Comparison of ENCODE assay signal across 9 cellular contexts in genomic region chr7:140640727-140641531, GRCh38. TPM values are rescaled to one million over a fixed set of nuclear protein-coding genes. Genes with fewer than 3 reads are reported as not detected.
DNase-seq lines count a peak whose midpoint lies in the region; ATAC-seq and TF ChIP-seq lines count a peak whose summit lies in the region.
"Had no signal": no experiment of that assay in that cellular context is flagged by ENCODE, and none has a peak within 500 bp of the region (broad histone marks: within the 10 kb centered on the region; RNA-seq: fewer than 3 reads in every experiment).

DENND2A (minus strand) TSS chr7:140640813; CDS start chr7:140602397, 38,416 bp downstream.

- no peak for TF ChIP-seq CTCF in body of pancreas (IDR thresholded peaks at IDR 0.05)
- no peak for TF ChIP-seq CTCF in psoas muscle (IDR thresholded peaks at IDR 0.05)

- intact Hi-C loops in body of pancreas (cut with DNase I) (no loop called here), psoas muscle (cut with DNase I) (no loop called here)

- 28 to 48% methylated on average over 23 to 40 of the region's 79 CpGs for WGBS in body of pancreas, 2 donors
- no CpG with 5 or more reads among the region's 79 CpGs for WGBS in iPS DF 6.9 (ENCODE audit: insufficient coverage, insufficient read length)
- whole genome bisulfite sequencing in psoas muscle, 3 donors = 5 to 15% (median 12%) methylated on average over 48 to 79 of the region's 79 CpGs

- H3K9me3 ChIP-seq in body of pancreas (no peaks in the 10 kb centered on the region), iPS DF 6.9 (ENCODE audit: control insufficient read depth, insufficient read depth, low read length) (no peaks in the 10 kb centered on the region), psoas muscle (no peaks in the 10 kb centered on the region)

- peak within 1 kb of the TSS in 2 of 4 donors; percentile 18 to 54 for H3K27ac ChIP-seq in body of pancreas
- no peak within 1 kb of the TSS for H3K27ac ChIP-seq in iPS DF 6.9 (ENCODE audit: low read length)
- H3K27ac ChIP-seq in psoas muscle = peak within 1 kb of the TSS; percentile 79
- H3K27ac ChIP-seq: 22Rv1 had no signal

- ATAC-seq in body of pancreas = peak; percentile 64
- ATAC-seq in psoas muscle = peak; percentile 31 to 59 (median 45)
- no peak for ATAC-seq in GM18517 (IDR thresholded peaks at IDR 0.05; ENCODE audit: unreplicated experiment)
- no peak for ATAC-seq in HG03108 (IDR thresholded peaks at IDR 0.05; ENCODE audit: unreplicated experiment)

- DNase-seq in NCI-H1436 (lab: John Stamatoyannopoulos, UW) = peak; percentile 30
- no peak for DNase-seq in NCI-H1436 treated with DMSO at 0.1 percent for 48 hours (lab: John Stamatoyannopoulos, UW)
- DNase-seq in NCI-H510A (lab: John Stamatoyannopoulos, UW) = peak; percentile 49
- peak; percentile 47 to 74 (median 62) for DNase-seq in body of pancreas
- DNase-seq in iPS DF 6.9 (ENCODE audit: low read depth, low spot score) = no peak
- peak; percentile 80 to 84 for DNase-seq in psoas muscle

- TF ChIP-seq POLR2A in body of pancreas (IDR thresholded peaks at IDR 0.05) = no peak

- H3K4me1 ChIP-seq in body of pancreas (peaks cover 5% of the 10 kb centered on the region), iPS DF 6.9 (ENCODE audit: control insufficient read depth, insufficient read depth, low read length) (peaks cover 4% of the 10 kb centered on the region; the same call in 1 of the 2 replicates), psoas muscle (no peaks in the 10 kb centered on the region)

- H3K36me3 ChIP-seq in body of pancreas (replicated peaks in 1 of 2; ENCODE audit: insufficient read depth in 1 of 2, low read depth in 2 of 2) (no peaks in the 10 kb centered on the region), iPS DF 6.9 (ENCODE audit: control insufficient read depth, insufficient read depth, low read length) (no peaks in the 10 kb centered on the region), psoas muscle (ENCODE audit: insufficient read depth in 1 of 2, low read depth in 1 of 2) (no peaks in the 10 kb centered on the region)

- H3K27me3 ChIP-seq in body of pancreas (no peaks in the 10 kb centered on the region), iPS DF 6.9 (ENCODE audit: control insufficient read depth, insufficient read depth, low read length) (peaks cover 2% of the 10 kb centered on the region; the same call in 1 of the 2 replicates), psoas muscle (ENCODE audit: insufficient read depth in 3 of 3, low read length in 2 of 3) (peaks cover 0 to 51% (median 21%) of the 10 kb centered on the region in 3 donors)

- H3K4me3 ChIP-seq in body of pancreas (no peak within 1 kb of the TSS), iPS DF 6.9 (ENCODE audit: low read length) (peak within 1 kb of the TSS; percentile 67), psoas muscle (peak within 1 kb of the TSS; percentile 68)

RNA-seq across cellular contexts. Expression of gene DENND2A, which starts in this region (rescaled TPM):
- total RNA-seq in body of pancreas (1 to 10 TPM; 2.6 to 7.3 TPM), psoas muscle (1 to 10 TPM; 3.8 to 8.7 (median 6.0) TPM)
- 1 to 10 TPM; 2.7 to 3.2 (median 2.7) TPM for polyA plus RNA-seq in psoas muscle

Comparison
In these comparisons a context has a peak if more than half of its experiments do, and no peak if none do; other contexts are left out.
1. DNase-seq: peak in NCI-H1436 (single experiment), NCI-H510A (single experiment), body of pancreas (4 of 4) and psoas muscle (2 of 2); none in NCI-H1436 treated with DMSO at 0.1 percent for 48 hours (single experiment) and iPS DF 6.9 (single experiment).
2. ATAC-seq: peak in body of pancreas (single experiment) and psoas muscle (4 of 4); none in GM18517 (single experiment) and HG03108 (single experiment).
3. H3K4me3 ChIP-seq: peak in iPS DF 6.9 (single experiment) and psoas muscle (single experiment); none in body of pancreas (0 of 2).